ENCODE assay signal across 32 cellular contexts in the genomic region with DNA sequence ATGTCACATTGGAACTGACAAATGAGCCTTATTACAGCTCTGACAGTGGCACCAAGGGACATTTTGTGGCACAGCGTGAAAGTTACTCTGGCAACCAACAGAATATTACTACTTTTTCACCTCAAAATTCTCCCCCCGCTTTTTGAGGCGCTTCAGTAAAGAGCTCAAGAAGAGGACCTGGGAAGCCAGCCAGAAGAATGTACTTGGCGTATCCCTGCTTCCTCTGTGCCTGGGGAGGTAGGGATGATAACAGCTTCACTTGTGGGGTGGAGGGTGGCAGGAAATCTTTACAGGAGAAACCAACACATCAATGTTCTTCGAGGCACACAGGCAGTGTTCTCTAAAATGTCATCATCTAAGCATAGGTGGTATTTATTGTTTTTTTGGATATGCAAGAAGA.
"Had no signal": no experiment of that assay in that cellular context is flagged by ENCODE, and none has a peak within 500 bp of the region (broad histone marks: within the 10 kb centered on the region; RNA-seq: fewer than 3 reads in every experiment).

No MANE protein-coding gene starts in this region.

- H3K27ac Mint-ChIP-seq: activated B cell treated with CpG ODN at 0.5 μM for 24 hours; activated CD4-positive, alpha-beta memory T cell treated with anti-CD3 and anti-CD28 coated beads for 36 hours; activated naive CD4-positive, alpha-beta T cell treated with anti-CD3 and anti-CD28 coated beads for 36 hours; activated naive CD4-positive, alpha-beta T cell treated with anti-CD3 and anti-CD28 coated beads, Interleukin-2, amount 50 U/mL, for 72 hours; activated T-helper 1 cell treated with anti-CD3 and anti-CD28 coated beads, Interleukin-12 subunit alpha, Interleukin-12 subunit beta, Interleukin-2, Interleukin-4 antibody, amounts not matched to agents 30 ng/mL and 10 ng/mL and 1 ng/mL, durations not matched to agents 14 hours and 24 hours and 36 hours had no signal

- H3K4me1 ChIP-seq: adrenal gland had no signal

- H3K4me3 ChIP-seq: adrenal gland, MG63 had no signal

- H3K36me3 Mint-ChIP-seq: activated CD4-positive, alpha-beta memory T cell treated with anti-CD3 and anti-CD28 coated beads for 36 hours had no signal

- ATAC-seq: activated naive CD4-positive, alpha-beta T cell treated with anti-CD3 and anti-CD28 coated beads, Interleukin-2, amount 50 U/mL, for 72 hours; activated T-cell treated with anti-CD3 and anti-CD28 coated beads, Interleukin-2, amount 50 U/mL, for 4 hours; Panc1 had no signal

- H3K27me3 Mint-ChIP-seq: activated B cell treated with CpG ODN at 0.5 μM for 24 hours; activated CD4-positive, alpha-beta memory T cell treated with anti-CD3 and anti-CD28 coated beads for 36 hours had no signal

- H3K4me3 Mint-ChIP-seq: activated B cell treated with CpG ODN at 0.5 μM for 24 hours; activated CD4-positive, alpha-beta memory T cell treated with anti-CD3 and anti-CD28 coated beads for 36 hours; activated naive CD4-positive, alpha-beta T cell treated with anti-CD3 and anti-CD28 coated beads for 36 hours; activated T-cell treated with anti-CD3 and anti-CD28 coated beads, Interleukin-2, amount 50 U/mL, for 4 hours; activated T-helper 1 cell treated with anti-CD3 and anti-CD28 coated beads, Interleukin-12 subunit alpha, Interleukin-12 subunit beta, Interleukin-2, Interleukin-4 antibody, amounts not matched to agents 30 ng/mL and 10 ng/mL and 1 ng/mL, durations not matched to agents 14 hours and 24 hours and 36 hours had no signal

- DNase-seq: activated B cell treated with CpG ODN at 0.5 μM for 24 hours; activated CD4-positive, alpha-beta memory T cell treated with anti-CD3 and anti-CD28 coated beads for 36 hours; activated CD4-positive, alpha-beta T cell treated with anti-CD3 and anti-CD28 coated beads for 4 hours; activated CD4-positive, alpha-beta T cell treated with anti-CD3 and anti-CD28 coated beads, Interleukin-2, amount 50 U/mL, for 1 hour; activated CD4-positive, CD25-positive, alpha-beta regulatory T cell treated with anti-CD3 and anti-CD28 coated beads, Interleukin-2, amount 50 U/mL, for 72 hours; activated CD8-positive, alpha-beta memory T cell treated with anti-CD3 and anti-CD28 coated beads, Interleukin-2, amount 50 U/mL, for 4 hours; activated gamma-delta T cell treated with Interleukin-2 at 50 U/mL for 16 hours; activated naive CD4-positive, alpha-beta T cell treated with anti-CD3 and anti-CD28 coated beads for 36 hours; activated T-cell treated with anti-CD3 and anti-CD28 coated beads for 4 hours; activated T-cell treated with anti-CD3 and anti-CD28 coated beads, Interleukin-2, amount 50 U/mL, for 4 hours; adrenal gland; anterior cingulate cortex; Kasumi-1; KG1; MG63; NCI-H1048; NCI-H1105 treated with DMSO at 0.1 percent for 48 hours; NCI-H1436 treated with DMSO at 0.1 percent for 48 hours; NCI-H1694 treated with DMSO at 0.1 percent for 48 hours; NCI-H2029; NCI-H2171 treated with DMSO at 0.1 percent for 48 hours; NCI-H2227 treated with DMSO at 0.1 percent for 48 hours; NCI-H524 treated with DMSO at 0.1 percent for 48 hours; SHP77 treated with DMSO at 0.1 percent for 48 hours; SW 1271; T-helper 1 cell; T-helper 2 cell; T-helper 9 cell had no signal

- H3K27me3 ChIP-seq: adrenal gland, MG63 had no signal

- H3K27ac ChIP-seq: adrenal gland, VCaP had no signal

- H3K36me3 ChIP-seq: adrenal gland, MG63 had no signal

- H3K4me1 Mint-ChIP-seq: activated B cell treated with CpG ODN at 0.5 μM for 24 hours had no signal
